Comparison of ENCODE assay signal across 1 cellular context in the genomic region with DNA sequence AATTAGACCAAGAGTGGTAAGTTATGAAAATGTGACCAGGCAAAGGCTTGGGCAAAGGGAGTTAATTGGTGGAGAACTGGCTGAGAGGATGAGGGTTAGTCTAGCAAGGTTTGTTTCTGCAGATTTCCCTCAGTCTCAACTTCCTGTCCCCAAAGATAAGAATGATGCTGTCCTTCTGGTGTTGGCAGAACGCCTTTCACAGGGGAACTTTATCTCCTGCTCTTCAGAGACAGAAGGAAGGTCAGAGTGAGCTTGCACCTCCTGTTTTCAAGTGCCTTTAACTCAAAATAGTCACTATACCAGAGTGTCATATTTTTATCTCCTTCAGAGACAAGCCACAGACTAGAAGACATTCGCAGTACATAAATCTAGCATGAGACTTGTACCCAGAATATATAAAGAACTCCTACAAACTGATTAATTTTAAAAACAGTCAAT.
TF ChIP-seq lines count a peak whose summit lies in the region.

No MANE protein-coding gene starts in this region.

TF ChIP-seq in K562, 482 proteins besides CTCF, POLR2A, EP300 and RAD21 (continued from another document):
- TF ChIP-seq RBM14 (IDR thresholded peaks at IDR 0.05; ENCODE audit: borderline replicate concordance, insufficient read depth, low read depth, low read length) (no peak), DDX20 (tag; IDR thresholded peaks at IDR 0.05; ENCODE audit: low read depth) (no peak), RFX7 (CRISPR knock-in tag; IDR thresholded peaks at IDR 0.05) (no peak), EWSR1 (IDR thresholded peaks at IDR 0.05; ENCODE audit: borderline replicate concordance, low read depth, partially characterized antibody) (no peak), SNRNP70 (optimal IDR thresholded peaks at IDR 0.05; ENCODE audit: low read depth, low read length) (no peak)
